Comparison of ENCODE assay signal across 8 cellular contexts in genomic region chr1:55215194-55216021, GRCh38. TPM values are rescaled to one million over a fixed set of nuclear protein-coding genes. Genes with fewer than 3 reads are reported as not detected.
DNase-seq lines count a peak whose midpoint lies in the region; ATAC-seq and FAIRE-seq lines count a peak whose summit lies in the region.

Gene USP24 (minus strand): TSS chr1:55215364. CDS start chr1:55215113, 251 bp downstream.

- peak; percentile 55 for FAIRE-seq in GM19239 (lab: Jason Lieb, UNC)

- DNase-seq in C1 segment of cervical spinal cord (lab: John Stamatoyannopoulos, UW) = peak in 12 of 14 donors; percentile 31 to 92 (median 74)
- peak; percentile 75 for DNase-seq in GM19239 (ENCODE audit: insufficient read length, low spot score)
- DNase-seq in NCI-H774 (lab: John Stamatoyannopoulos, UW) = peak; percentile 91
- DNase-seq in activated CD8-positive, alpha-beta memory T cell treated with anti-CD3 and anti-CD28 coated beads for 1 hour (ENCODE audit: extremely low read depth in 1 of 2, low read depth in 1 of 2) = peak; percentile 62 to 73
- DNase-seq in effector CD4-positive, alpha-beta T cell = peak; percentile 80
- peak; percentile 70 to 77 for DNase-seq in lung microvascular endothelial cell (ENCODE audit: low read depth in 2 of 2)
- peak; percentile 55 to 69 (median 61) for DNase-seq in stimulated activated CD4-positive, alpha-beta T cell treated with anti-CD3 and anti-CD28 coated beads, TNF-alpha, amount 100 ng/mL, for 48 hours (ENCODE audit: low read depth in 3 of 3)

- peak; percentile 85 for ATAC-seq in HG03432 (IDR thresholded peaks at IDR 0.05; ENCODE audit: unreplicated experiment)

RNA-seq across cellular contexts. Expression of gene USP24, which starts in this region (rescaled TPM):
- 41.6 and 52.0 TPM in 2 replicates for total RNA-seq in lung microvascular endothelial cell

Comparison
In these comparisons a context has a peak if more than half of its experiments do, and no peak if none do; other contexts are left out.
1. Peak in every context shown above with its lines: DNase-seq and ATAC-seq.